In the genomic region with DNA sequence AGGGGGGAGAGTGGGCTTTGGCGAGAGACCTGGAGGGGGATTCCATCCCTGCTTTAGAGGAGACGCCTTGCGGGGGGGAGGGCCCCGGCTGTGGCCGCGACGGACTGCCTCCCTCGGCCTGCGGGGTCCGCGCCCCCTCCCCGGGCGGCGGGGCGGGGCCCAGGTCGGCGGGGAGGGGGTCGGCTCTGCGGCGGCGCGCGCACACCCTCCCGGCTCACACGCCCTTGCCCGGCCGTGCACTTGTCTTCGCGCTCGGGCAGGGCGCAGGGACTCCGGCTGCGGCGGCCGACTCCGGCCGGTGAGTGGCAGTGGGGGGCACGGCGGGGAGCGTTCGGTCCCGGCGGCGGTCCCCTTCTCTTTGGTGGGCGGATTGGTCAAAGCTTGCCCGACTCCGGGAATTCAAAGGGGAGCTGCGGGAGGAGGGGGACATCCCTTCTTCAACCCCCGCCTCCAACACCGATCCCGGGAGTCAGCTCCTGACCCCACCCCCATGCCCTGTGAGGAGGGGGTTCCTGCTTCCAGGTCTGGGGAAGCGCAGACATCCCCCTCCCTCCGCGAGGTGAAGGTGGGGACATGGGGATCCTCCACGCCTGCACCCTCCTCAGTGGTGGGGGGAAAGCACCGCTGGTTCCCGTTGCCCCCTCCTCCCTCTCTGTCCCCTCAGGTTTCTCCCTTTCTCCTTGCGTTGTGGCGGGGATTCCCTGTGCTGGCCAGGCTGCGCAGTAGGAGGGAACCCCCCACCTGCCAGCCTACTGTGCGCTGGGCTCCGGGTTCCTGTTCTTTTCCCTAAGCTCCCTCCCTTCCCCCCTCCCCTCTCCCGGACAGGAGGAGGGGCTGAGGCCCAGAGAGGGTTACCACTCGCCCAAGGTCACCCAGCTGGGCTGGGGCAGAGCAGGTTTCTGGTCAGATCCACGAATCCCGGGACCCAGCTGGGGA, we compare ENCODE assay signal across 1 cellular context.
A peak's percentile ranks its signal among the peaks of the same experiment; 100 is the strongest.
TF ChIP-seq lines count a peak whose summit lies in the region.

No MANE protein-coding gene starts in this region.

TF ChIP-seq in HEK293, 187 proteins besides CTCF, POLR2A, EP300 and RAD21 (continued from another document and continues in another):
- TF ChIP-seq, protein P1, sequence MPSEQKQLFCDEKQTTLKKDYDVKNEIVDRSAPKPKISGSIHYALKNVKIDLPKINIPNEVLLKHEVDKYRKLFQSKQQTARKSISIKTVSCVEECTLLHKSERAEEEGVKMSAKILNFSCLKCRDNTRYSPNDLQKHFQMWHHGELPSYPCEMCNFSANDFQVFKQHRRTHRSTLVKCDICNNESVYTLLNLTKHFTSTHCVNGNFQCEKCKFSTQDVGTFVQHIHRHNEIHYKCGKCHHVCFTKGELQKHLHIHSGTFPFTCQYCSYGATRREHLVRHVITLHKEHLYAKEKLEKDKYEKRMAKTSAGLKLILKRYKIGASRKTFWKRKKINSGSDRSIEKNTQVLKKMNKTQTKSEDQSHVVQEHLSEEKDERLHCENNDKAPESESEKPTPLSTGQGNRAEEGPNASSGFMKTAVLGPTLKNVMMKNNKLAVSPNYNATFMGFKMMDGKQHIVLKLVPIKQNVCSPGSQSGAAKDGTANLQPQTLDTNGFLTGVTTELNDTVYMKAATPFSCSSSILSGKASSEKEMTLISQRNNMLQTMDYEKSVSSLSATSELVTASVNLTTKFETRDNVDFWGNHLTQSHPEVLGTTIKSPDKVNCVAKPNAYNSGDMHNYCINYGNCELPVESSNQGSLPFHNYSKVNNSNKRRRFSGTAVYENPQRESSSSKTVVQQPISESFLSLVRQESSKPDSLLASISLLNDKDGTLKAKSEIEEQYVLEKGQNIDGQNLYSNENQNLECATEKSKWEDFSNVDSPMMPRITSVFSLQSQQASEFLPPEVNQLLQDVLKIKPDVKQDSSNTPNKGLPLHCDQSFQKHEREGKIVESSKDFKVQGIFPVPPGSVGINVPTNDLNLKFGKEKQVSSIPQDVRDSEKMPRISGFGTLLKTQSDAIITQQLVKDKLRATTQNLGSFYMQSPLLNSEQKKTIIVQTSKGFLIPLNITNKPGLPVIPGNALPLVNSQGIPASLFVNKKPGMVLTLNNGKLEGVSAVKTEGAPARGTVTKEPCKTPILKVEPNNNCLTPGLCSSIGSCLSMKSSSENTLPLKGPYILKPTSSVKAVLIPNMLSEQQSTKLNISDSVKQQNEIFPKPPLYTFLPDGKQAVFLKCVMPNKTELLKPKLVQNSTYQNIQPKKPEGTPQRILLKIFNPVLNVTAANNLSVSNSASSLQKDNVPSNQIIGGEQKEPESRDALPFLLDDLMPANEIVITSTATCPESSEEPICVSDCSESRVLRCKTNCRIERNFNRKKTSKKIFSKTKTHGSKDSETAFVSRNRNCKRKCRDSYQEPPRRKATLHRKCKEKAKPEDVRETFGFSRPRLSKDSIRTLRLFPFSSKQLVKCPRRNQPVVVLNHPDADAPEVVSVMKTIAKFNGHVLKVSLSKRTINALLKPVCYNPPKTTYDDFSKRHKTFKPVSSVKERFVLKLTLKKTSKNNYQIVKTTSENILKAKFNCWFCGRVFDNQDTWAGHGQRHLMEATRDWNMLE (tag by site-specific recombination; conservative IDR thresholded peaks at IDR 0.05; ENCODE audit: low read depth) = no peak
- TF ChIP-seq, protein P2, sequence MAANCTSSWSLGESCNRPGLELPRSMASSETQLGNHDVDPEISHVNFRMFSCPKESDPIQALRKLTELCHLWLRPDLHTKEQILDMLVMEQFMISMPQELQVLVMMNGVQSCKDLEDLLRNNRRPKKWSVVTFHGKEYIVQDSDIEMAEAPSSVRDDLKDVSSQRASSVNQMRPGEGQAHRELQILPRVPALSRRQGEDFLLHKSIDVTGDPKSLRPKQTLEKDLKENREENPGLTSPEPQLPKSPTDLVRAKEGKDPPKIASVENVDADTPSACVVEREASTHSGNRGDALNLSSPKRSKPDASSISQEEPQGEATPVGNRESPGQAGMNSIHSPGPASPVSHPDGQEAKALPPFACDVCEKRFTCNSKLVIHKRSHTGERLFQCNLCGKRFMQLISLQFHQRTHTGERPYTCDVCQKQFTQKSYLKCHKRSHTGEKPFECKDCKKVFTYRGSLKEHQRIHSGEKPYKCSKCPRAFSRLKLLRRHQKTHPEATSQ (tag by site-specific recombination; IDR thresholded peaks at IDR 0.05) = no peak
- TF ChIP-seq SETDB1 (IDR thresholded peaks at IDR 0.05; ENCODE audit: insufficient read length, low read length) (no peak), ZNF248 (tag by site-specific recombination; IDR thresholded peaks at IDR 0.05) (no peak), ZNF112 (tag by site-specific recombination; IDR thresholded peaks at IDR 0.05) (no peak), KLF1 (tag by site-specific recombination; IDR thresholded peaks at IDR 0.05) (peak; percentile 60; the same call in 1 of the 2 replicates), ZNF629 (tag by site-specific recombination; IDR thresholded peaks at IDR 0.05) (no peak), WT1 (tag by site-specific recombination; IDR thresholded peaks at IDR 0.05) (no peak), ZNF335 (tag by site-specific recombination; conservative IDR thresholded peaks at IDR 0.05) (no peak), ZNF830 (tag by site-specific recombination; IDR thresholded peaks at IDR 0.05; ENCODE audit: low read depth) (no peak), ZNF571 (tag by site-specific recombination; IDR thresholded peaks at IDR 0.05) (no peak), ZNF394 (tag by site-specific recombination; IDR thresholded peaks at IDR 0.05; ENCODE audit: borderline replicate concordance) (no peak), ZNF747 (tag by site-specific recombination; IDR thresholded peaks at IDR 0.05) (no peak), ZNF670 (tag by site-specific recombination; IDR thresholded peaks at IDR 0.05; ENCODE audit: low read depth) (no peak), ZNF560 (tag by site-specific recombination; IDR thresholded peaks at IDR 0.05; ENCODE audit: borderline replicate concordance) (no peak), ZNF768 (tag by site-specific recombination; IDR thresholded peaks at IDR 0.05) (peak; percentile 93; the same call in 1 of the 2 replicates), GLIS1 (tag by site-specific recombination; IDR thresholded peaks at IDR 0.05) (peak; percentile 84), FEZF1 (tag by site-specific recombination; IDR thresholded peaks at IDR 0.05) (no peak), PRDM1 (tag by site-specific recombination; IDR thresholded peaks at IDR 0.05) (peak; percentile 32; the same call in 1 of the 2 replicates), SP3 (tag by site-specific recombination; IDR thresholded peaks at IDR 0.05) (peak; percentile 23), ZNF426 (tag by site-specific recombination; IDR thresholded peaks at IDR 0.05) (no peak), MEIS1 (CRISPR knock-in tag; IDR thresholded peaks at IDR 0.05; ENCODE audit: borderline replicate concordance) (no peak), ZNF664 (tag by site-specific recombination; IDR thresholded peaks at IDR 0.05) (no peak), KLF10 (tag by site-specific recombination; IDR thresholded peaks at IDR 0.05) (no peak; the same call in 1 of the 2 replicates), ZNF433 (tag by site-specific recombination; IDR thresholded peaks at IDR 0.05; ENCODE audit: low read depth) (no peak), IKZF3 (tag by site-specific recombination; IDR thresholded peaks at IDR 0.05) (no peak), ZNF274 (IDR thresholded peaks at IDR 0.05; ENCODE audit: low read length) (no peak), ZNF274 (tag by site-specific recombination; IDR thresholded peaks at IDR 0.05; ENCODE audit: borderline replicate concordance) (no peak), ZNF239 (tag by site-specific recombination; IDR thresholded peaks at IDR 0.05) (no peak), SP2 (tag by site-specific recombination; IDR thresholded peaks at IDR 0.05) (peak; percentile 14; the same call in 1 of the 2 replicates)
- TF ChIP-seq, protein P3, sequence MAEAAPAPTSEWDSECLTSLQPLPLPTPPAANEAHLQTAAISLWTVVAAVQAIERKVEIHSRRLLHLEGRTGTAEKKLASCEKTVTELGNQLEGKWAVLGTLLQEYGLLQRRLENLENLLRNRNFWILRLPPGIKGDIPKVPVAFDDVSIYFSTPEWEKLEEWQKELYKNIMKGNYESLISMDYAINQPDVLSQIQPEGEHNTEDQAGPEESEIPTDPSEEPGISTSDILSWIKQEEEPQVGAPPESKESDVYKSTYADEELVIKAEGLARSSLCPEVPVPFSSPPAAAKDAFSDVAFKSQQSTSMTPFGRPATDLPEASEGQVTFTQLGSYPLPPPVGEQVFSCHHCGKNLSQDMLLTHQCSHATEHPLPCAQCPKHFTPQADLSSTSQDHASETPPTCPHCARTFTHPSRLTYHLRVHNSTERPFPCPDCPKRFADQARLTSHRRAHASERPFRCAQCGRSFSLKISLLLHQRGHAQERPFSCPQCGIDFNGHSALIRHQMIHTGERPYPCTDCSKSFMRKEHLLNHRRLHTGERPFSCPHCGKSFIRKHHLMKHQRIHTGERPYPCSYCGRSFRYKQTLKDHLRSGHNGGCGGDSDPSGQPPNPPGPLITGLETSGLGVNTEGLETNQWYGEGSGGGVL (tag by site-specific recombination; IDR thresholded peaks at IDR 0.05) = peak; percentile 88
- TF ChIP-seq, protein P4, sequence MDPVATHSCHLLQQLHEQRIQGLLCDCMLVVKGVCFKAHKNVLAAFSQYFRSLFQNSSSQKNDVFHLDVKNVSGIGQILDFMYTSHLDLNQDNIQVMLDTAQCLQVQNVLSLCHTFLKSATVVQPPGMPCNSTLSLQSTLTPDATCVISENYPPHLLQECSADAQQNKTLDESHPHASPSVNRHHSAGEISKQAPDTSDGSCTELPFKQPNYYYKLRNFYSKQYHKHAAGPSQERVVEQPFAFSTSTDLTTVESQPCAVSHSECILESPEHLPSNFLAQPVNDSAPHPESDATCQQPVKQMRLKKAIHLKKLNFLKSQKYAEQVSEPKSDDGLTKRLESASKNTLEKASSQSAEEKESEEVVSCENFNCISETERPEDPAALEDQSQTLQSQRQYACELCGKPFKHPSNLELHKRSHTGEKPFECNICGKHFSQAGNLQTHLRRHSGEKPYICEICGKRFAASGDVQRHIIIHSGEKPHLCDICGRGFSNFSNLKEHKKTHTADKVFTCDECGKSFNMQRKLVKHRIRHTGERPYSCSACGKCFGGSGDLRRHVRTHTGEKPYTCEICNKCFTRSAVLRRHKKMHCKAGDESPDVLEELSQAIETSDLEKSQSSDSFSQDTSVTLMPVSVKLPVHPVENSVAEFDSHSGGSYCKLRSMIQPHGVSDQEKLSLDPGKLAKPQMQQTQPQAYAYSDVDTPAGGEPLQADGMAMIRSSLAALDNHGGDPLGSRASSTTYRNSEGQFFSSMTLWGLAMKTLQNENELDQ (tag by site-specific recombination; IDR thresholded peaks at IDR 0.05; ENCODE audit: low read depth) = no peak
- TF ChIP-seq, protein P5, sequence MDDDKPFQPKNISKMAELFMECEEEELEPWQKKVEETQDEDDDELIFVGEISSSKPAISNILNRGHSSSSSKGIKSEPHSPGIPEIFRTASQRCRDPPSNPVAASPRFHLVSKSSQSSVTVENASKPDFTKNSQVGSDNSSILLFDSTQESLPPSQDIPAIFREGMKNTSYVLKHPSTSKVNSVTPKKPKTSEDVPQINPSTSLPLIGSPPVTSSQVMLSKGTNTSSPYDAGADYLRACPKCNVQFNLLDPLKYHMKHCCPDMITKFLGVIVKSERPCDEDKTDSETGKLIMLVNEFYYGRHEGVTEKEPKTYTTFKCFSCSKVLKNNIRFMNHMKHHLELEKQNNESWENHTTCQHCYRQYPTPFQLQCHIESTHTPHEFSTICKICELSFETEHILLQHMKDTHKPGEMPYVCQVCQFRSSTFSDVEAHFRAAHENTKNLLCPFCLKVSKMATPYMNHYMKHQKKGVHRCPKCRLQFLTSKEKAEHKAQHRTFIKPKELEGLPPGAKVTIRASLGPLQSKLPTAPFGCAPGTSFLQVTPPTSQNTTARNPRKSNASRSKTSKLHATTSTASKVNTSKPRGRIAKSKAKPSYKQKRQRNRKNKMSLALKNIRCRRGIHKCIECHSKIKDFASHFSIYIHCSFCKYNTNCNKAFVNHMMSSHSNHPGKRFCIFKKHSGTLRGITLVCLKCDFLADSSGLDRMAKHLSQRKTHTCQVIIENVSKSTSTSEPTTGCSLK (tag by site-specific recombination; IDR thresholded peaks at IDR 0.05) = no peak
- TF ChIP-seq, protein P6, sequence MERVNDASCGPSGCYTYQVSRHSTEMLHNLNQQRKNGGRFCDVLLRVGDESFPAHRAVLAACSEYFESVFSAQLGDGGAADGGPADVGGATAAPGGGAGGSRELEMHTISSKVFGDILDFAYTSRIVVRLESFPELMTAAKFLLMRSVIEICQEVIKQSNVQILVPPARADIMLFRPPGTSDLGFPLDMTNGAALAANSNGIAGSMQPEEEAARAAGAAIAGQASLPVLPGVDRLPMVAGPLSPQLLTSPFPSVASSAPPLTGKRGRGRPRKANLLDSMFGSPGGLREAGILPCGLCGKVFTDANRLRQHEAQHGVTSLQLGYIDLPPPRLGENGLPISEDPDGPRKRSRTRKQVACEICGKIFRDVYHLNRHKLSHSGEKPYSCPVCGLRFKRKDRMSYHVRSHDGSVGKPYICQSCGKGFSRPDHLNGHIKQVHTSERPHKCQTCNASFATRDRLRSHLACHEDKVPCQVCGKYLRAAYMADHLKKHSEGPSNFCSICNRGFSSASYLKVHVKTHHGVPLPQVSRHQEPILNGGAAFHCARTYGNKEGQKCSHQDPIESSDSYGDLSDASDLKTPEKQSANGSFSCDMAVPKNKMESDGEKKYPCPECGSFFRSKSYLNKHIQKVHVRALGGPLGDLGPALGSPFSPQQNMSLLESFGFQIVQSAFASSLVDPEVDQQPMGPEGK (tag by site-specific recombination; IDR thresholded peaks at IDR 0.05) = peak; percentile 89
- TF ChIP-seq, protein P7, sequence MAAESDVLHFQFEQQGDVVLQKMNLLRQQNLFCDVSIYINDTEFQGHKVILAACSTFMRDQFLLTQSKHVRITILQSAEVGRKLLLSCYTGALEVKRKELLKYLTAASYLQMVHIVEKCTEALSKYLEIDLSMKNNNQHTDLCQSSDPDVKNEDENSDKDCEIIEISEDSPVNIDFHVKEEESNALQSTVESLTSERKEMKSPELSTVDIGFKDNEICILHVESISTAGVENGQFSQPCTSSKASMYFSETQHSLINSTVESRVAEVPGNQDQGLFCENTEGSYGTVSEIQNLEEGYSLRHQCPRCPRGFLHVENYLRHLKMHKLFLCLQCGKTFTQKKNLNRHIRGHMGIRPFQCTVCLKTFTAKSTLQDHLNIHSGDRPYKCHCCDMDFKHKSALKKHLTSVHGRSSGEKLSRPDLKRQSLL (tag by site-specific recombination; IDR thresholded peaks at IDR 0.05) = no peak
- TF ChIP-seq, protein P8, sequence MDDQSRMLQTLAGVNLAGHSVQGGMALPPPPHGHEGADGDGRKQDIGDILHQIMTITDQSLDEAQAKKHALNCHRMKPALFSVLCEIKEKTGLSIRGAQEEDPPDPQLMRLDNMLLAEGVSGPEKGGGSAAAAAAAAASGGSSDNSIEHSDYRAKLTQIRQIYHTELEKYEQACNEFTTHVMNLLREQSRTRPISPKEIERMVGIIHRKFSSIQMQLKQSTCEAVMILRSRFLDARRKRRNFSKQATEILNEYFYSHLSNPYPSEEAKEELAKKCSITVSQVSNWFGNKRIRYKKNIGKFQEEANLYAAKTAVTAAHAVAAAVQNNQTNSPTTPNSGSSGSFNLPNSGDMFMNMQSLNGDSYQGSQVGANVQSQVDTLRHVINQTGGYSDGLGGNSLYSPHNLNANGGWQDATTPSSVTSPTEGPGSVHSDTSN (CRISPR knock-in tag; IDR thresholded peaks at IDR 0.05) = no peak
- TF ChIP-seq, protein P9, sequence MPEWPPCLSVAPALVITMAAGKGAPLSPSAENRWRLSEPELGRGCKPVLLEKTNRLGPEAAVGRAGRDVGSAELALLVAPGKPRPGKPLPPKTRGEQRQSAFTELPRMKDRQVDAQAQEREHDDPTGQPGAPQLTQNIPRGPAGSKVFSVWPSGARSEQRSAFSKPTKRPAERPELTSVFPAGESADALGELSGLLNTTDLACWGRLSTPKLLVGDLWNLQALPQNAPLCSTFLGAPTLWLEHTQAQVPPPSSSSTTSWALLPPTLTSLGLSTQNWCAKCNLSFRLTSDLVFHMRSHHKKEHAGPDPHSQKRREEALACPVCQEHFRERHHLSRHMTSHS (tag by site-specific recombination; IDR thresholded peaks at IDR 0.05) = no peak
